In genomic region chr3:123546133-123546755, GRCh38 we compare ENCODE assay signal across 17 cellular contexts. TPM values are rescaled to one million over a fixed set of nuclear protein-coding genes. Genes with fewer than 3 reads are reported as not detected.
DNase-seq lines count a peak whose midpoint lies in the region; ATAC-seq and TF ChIP-seq lines count a peak whose summit lies in the region.
"Had no signal": no experiment of that assay in that cellular context is flagged by ENCODE, and none has a peak within 500 bp of the region (broad histone marks: within the 10 kb centered on the region; RNA-seq: fewer than 3 reads in every experiment).

No MANE protein-coding gene starts in this region.

- intact Hi-C loops in posterior vena cava (cut with DNase I) = loop anchor here in 1 of 2 donors (10.0 kb wide), 1 partner anchor 1131 kb away; the partner anchor contains the start of gene WDR5B

- H3K27ac ChIP-seq in RWPE1 (no peak overlapping the region), epithelial cell of prostate (peak overlapping the region; percentile 39)
- H3K27ac ChIP-seq: BLaER1, prostate gland had no signal

- ATAC-seq in HG02678 (IDR thresholded peaks at IDR 0.05; ENCODE audit: unreplicated experiment) = no peak
- ATAC-seq in GM21447 (IDR thresholded peaks at IDR 0.05; ENCODE audit: unreplicated experiment) = no peak
- ATAC-seq: stimulated activated memory B cell treated with anti-CD40 and anti-IgM and Interleukin-4, amounts not matched to agents 10 μg/mL and 1 μg/mL and 100 μg/mL, for 72 hours had no signal

- TF ChIP-seq CTCF in RWPE1 (conservative IDR thresholded peaks at IDR 0.05; ENCODE audit: low read depth) = no peak

- CTCF ChIA-PET in RWPE1 (lab: Yijun Ruan, JAX) = no interaction called here

- POLR2A ChIA-PET in RWPE1 (lab: Yijun Ruan, JAX; ENCODE audit: low non-redundant PET) = no interaction called here

- peak; percentile 35 for DNase-seq in COLO829 (ENCODE audit: low spot score)
- peak; percentile 6 for DNase-seq in RWPE1 (ENCODE audit: low spot score)
- DNase-seq in epithelial cell of prostate (ENCODE audit: low read depth, low spot score) = no peak
- DNase-seq in medulla oblongata (ENCODE audit: extremely low spot score) = peak; percentile 20
- DNase-seq in NCI-H2227 treated with DMSO at 0.1 percent for 48 hours (lab: John Stamatoyannopoulos, UW) = no peak
- DNase-seq in posterior vena cava (ENCODE audit: low spot score) = no peak
- DNase-seq: activated CD4-positive, alpha-beta memory T cell treated with anti-CD3 and anti-CD28 coated beads, Interleukin-2, amount 10 ng/mL, durations not matched to agents 7 days and 5 days; activated gamma-delta T cell; GOT3; NCI-H1694 treated with DMSO at 0.1 percent for 48 hours; NCI-H69; SHP77 had no signal

RNA-seq across cellular contexts. Expression of gene HACD2, which starts 38.6 kb away (rescaled TPM):
- total RNA-seq in posterior vena cava = 10 to 100 TPM; 16.5 to 19.9 TPM

Comparison
In these comparisons a context has a peak if more than half of its experiments do, and no peak if none do; other contexts are left out.
1. DNase-seq: peak in COLO829 (single experiment), RWPE1 (single experiment) and medulla oblongata (single experiment); none in epithelial cell of prostate (single experiment), NCI-H2227 treated with DMSO at 0.1 percent for 48 hours (single experiment) and posterior vena cava (single experiment).